Comparison of ENCODE assay signal across 3 cellular contexts in genomic region chr5:180274695-180275094, GRCh38.
"Had no signal": no experiment of that assay in that cellular context is flagged by ENCODE, and none has a peak within 500 bp of the region (broad histone marks: within the 10 kb centered on the region; RNA-seq: fewer than 3 reads in every experiment).

No MANE protein-coding gene starts in this region.

- H3K4me3 ChIP-seq: GM12878 had no signal

- ATAC-seq: GM12878 had no signal

- DNase-seq: GDM1, GF-D8 had no signal
